In the genomic region with DNA sequence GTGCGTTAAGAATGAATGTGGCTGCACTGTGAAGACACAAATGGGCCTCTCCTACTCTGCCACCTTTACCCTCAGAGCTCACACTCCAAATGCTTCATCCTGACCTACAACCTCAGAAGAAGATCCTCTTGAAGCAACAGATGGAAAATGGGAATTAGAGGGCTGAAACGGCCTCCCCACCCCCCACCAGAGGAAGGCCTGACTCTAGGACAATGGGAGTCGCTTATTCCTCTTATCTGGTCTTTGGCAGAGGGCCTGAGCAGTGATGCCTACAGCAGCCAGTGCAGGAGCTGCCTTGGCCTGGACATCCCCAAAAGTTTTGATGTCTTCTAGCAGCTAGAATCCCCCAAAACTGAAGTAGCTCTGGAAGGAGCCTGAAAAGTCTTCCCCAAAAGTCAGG, we compare ENCODE assay signal across 2 cellular contexts.
TF ChIP-seq lines count a peak whose summit lies in the region.

No MANE protein-coding gene starts in this region.

TF ChIP-seq in HepG2, 621 proteins besides CTCF, POLR2A, EP300 and RAD21:
- TF ChIP-seq, protein P1, sequence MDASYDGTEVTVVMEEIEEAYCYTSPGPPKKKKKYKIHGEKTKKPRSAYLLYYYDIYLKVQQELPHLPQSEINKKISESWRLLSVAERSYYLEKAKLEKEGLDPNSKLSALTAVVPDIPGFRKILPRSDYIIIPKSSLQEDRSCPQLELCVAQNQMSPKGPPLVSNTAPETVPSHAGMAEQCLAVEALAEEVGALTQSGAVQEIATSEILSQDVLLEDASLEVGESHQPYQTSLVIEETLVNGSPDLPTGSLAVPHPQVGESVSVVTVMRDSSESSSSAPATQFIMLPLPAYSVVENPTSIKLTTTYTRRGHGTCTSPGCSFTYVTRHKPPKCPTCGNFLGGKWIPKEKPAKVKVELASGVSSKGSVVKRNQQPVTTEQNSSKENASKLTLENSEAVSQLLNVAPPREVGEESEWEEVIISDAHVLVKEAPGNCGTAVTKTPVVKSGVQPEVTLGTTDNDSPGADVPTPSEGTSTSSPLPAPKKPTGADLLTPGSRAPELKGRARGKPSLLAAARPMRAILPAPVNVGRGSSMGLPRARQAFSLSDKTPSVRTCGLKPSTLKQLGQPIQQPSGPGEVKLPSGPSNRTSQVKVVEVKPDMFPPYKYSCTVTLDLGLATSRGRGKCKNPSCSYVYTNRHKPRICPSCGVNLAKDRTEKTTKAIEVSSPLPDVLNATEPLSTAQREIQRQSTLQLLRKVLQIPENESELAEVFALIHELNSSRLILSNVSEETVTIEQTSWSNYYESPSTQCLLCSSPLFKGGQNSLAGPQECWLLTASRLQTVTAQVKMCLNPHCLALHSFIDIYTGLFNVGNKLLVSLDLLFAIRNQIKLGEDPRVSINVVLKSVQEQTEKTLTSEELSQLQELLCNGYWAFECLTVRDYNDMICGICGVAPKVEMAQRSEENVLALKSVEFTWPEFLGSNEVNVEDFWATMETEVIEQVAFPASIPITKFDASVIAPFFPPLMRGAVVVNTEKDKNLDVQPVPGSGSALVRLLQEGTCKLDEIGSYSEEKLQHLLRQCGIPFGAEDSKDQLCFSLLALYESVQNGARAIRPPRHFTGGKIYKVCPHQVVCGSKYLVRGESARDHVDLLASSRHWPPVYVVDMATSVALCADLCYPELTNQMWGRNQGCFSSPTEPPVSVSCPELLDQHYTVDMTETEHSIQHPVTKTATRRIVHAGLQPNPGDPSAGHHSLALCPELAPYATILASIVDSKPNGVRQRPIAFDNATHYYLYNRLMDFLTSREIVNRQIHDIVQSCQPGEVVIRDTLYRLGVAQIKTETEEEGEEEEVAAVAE (CRISPR knock-in tag; IDR thresholded peaks at IDR 0.05; ENCODE audit: borderline replicate concordance): no peak
- TF ChIP-seq HNRNPUL1 (IDR thresholded peaks at IDR 0.05; ENCODE audit: low read depth, low read length) (no peak), HHEX (CRISPR knock-in tag; IDR thresholded peaks at IDR 0.05) (no peak), ZNF652 (CRISPR knock-in tag; IDR thresholded peaks at IDR 0.05; ENCODE audit: borderline replicate concordance, low read depth) (no peak), SAFB2 (CRISPR knock-in tag; IDR thresholded peaks at IDR 0.05; ENCODE audit: borderline replicate concordance, low read depth) (no peak), ZNF282 (IDR thresholded peaks at IDR 0.05; ENCODE audit: partially characterized antibody) (no peak), ZNF788 (CRISPR knock-in tag; IDR thresholded peaks at IDR 0.05; ENCODE audit: borderline replicate concordance) (no peak), CCAR2 (optimal IDR thresholded peaks at IDR 0.05; ENCODE audit: low read depth, low read length) (no peak), ZNF431 (CRISPR knock-in tag; IDR thresholded peaks at IDR 0.05; ENCODE audit: borderline replicate concordance, low read depth) (no peak), RBFOX2 (IDR thresholded peaks at IDR 0.05; ENCODE audit: low read depth, low read length) (no peak), ZNF30 (CRISPR knock-in tag; IDR thresholded peaks at IDR 0.05) (no peak), ZNF292 (CRISPR knock-in tag; IDR thresholded peaks at IDR 0.05; ENCODE audit: borderline replicate concordance, low read depth) (no peak), RFX3 (CRISPR knock-in tag; IDR thresholded peaks at IDR 0.05) (no peak), FOXA1 (IDR thresholded peaks at IDR 0.05) (no peak), FOXA1 (CRISPR knock-in tag; IDR thresholded peaks at IDR 0.05) (no peak), ELF3 (CRISPR knock-in tag; IDR thresholded peaks at IDR 0.05) (no peak), KDM1A (CRISPR knock-in tag; IDR thresholded peaks at IDR 0.05) (no peak)
- TF ChIP-seq, protein P2, sequence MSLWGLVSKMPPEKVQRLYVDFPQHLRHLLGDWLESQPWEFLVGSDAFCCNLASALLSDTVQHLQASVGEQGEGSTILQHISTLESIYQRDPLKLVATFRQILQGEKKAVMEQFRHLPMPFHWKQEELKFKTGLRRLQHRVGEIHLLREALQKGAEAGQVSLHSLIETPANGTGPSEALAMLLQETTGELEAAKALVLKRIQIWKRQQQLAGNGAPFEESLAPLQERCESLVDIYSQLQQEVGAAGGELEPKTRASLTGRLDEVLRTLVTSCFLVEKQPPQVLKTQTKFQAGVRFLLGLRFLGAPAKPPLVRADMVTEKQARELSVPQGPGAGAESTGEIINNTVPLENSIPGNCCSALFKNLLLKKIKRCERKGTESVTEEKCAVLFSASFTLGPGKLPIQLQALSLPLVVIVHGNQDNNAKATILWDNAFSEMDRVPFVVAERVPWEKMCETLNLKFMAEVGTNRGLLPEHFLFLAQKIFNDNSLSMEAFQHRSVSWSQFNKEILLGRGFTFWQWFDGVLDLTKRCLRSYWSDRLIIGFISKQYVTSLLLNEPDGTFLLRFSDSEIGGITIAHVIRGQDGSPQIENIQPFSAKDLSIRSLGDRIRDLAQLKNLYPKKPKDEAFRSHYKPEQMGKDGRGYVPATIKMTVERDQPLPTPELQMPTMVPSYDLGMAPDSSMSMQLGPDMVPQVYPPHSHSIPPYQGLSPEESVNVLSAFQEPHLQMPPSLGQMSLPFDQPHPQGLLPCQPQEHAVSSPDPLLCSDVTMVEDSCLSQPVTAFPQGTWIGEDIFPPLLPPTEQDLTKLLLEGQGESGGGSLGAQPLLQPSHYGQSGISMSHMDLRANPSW (CRISPR knock-in tag; IDR thresholded peaks at IDR 0.05; ENCODE audit: borderline replicate concordance): no peak
- TF ChIP-seq, protein P3, sequence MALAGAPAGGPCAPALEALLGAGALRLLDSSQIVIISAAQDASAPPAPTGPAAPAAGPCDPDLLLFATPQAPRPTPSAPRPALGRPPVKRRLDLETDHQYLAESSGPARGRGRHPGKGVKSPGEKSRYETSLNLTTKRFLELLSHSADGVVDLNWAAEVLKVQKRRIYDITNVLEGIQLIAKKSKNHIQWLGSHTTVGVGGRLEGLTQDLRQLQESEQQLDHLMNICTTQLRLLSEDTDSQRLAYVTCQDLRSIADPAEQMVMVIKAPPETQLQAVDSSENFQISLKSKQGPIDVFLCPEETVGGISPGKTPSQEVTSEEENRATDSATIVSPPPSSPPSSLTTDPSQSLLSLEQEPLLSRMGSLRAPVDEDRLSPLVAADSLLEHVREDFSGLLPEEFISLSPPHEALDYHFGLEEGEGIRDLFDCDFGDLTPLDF (CRISPR knock-in tag; IDR thresholded peaks at IDR 0.05): no peak
- TF ChIP-seq, protein P4, sequence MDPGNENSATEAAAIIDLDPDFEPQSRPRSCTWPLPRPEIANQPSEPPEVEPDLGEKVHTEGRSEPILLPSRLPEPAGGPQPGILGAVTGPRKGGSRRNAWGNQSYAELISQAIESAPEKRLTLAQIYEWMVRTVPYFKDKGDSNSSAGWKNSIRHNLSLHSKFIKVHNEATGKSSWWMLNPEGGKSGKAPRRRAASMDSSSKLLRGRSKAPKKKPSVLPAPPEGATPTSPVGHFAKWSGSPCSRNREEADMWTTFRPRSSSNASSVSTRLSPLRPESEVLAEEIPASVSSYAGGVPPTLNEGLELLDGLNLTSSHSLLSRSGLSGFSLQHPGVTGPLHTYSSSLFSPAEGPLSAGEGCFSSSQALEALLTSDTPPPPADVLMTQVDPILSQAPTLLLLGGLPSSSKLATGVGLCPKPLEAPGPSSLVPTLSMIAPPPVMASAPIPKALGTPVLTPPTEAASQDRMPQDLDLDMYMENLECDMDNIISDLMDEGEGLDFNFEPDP (CRISPR knock-in tag; conservative IDR thresholded peaks at IDR 0.05): no peak

TF ChIP-seq in K562, 482 proteins besides CTCF, POLR2A, EP300 and RAD21:
- TF ChIP-seq, protein P5, sequence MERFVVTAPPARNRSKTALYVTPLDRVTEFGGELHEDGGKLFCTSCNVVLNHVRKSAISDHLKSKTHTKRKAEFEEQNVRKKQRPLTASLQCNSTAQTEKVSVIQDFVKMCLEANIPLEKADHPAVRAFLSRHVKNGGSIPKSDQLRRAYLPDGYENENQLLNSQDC (CRISPR knock-in tag; IDR thresholded peaks at IDR 0.05): no peak
- no peak for TF ChIP-seq STAT5A (IDR thresholded peaks at IDR 0.05; ENCODE audit: borderline replicate concordance, low read length)
- TF ChIP-seq, protein P6, sequence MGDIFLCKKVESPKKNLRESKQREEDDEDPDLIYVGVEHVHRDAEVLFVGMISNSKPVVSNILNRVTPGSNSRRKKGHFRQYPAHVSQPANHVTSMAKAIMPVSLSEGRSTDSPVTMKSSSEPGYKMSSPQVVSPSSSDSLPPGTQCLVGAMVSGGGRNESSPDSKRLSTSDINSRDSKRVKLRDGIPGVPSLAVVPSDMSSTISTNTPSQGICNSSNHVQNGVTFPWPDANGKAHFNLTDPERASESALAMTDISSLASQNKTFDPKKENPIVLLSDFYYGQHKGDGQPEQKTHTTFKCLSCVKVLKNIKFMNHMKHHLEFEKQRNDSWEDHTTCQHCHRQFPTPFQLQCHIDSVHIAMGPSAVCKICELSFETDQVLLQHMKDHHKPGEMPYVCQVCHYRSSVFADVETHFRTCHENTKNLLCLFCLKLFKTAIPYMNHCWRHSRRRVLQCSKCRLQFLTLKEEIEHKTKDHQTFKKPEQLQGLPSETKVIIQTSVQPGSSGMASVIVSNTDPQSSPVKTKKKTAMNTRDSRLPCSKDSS (IDR thresholded peaks at IDR 0.05; ENCODE audit: low read depth, partially characterized antibody): no peak
- TF ChIP-seq NFIC (IDR thresholded peaks at IDR 0.05): 0 out of 2 replicates have a peak, but pooled peaks have one; percentile 37
- 0 out of 2 replicates have a peak, but pooled peaks have one; percentile 20 for TF ChIP-seq DPF2 (IDR thresholded peaks at IDR 0.05)
- peak in 1 of 2 experiments; percentile 32; a peak in 1 of 4 replicates for TF ChIP-seq RCOR1 (IDR thresholded peaks at IDR 0.05; ENCODE audit: borderline replicate concordance in 1 of 2, low read depth in 2 of 2, low read length in 2 of 2)
- no peak for TF ChIP-seq PURB (CRISPR knock-in tag; IDR thresholded peaks at IDR 0.05; ENCODE audit: low read depth)
